ENCODE assay signal across 21 cellular contexts in the genomic region with DNA sequence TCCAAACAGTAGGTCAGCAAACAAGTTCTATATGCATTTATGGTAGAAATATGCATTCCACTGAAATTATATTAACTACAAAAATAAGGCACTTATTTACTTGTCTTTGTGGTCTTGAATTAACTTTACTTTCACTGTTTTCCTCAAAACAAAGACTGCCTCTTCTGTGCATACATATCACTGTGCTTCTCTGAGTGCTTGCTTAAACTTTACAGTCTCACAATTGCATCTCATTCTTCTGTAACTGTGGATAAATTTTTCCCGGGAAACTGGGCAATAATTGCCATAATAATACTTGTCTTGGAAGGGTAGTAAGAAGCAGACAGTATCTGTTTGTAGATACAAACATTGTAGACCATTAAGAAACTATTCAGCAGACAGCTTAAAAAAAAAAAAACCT. TPM values are rescaled to one million over a fixed set of nuclear protein-coding genes. Genes with fewer than 3 reads are reported as not detected.
A peak's percentile ranks its signal among the peaks of the same experiment; 100 is the strongest.
DNase-seq lines count a peak whose midpoint lies in the region; ATAC-seq and TF ChIP-seq lines count a peak whose summit lies in the region.
"Had no signal": no experiment of that assay in that cellular context is flagged by ENCODE, and none has a peak within 500 bp of the region (broad histone marks: within the 10 kb centered on the region; RNA-seq: fewer than 3 reads in every experiment).

No MANE protein-coding gene starts in this region.

- H3K9ac ChIP-seq in BLaER1 treated with 17β-estradiol and CSF1 and Interleukin-3, amounts not matched to agents 10 nM and 100 nM: no peak overlapping the region; a peak in 1 of 22 replicates
- H3K9ac ChIP-seq in rectal smooth muscle tissue (ENCODE audit: low read length) (no peak overlapping the region), smooth muscle cell (ENCODE audit: low read depth) (no peak overlapping the region)

- peak overlapping the region in 9 of 11 experiments; percentile 42 to 87 (median 74); a peak in 14 of 22 replicates for H3K4me2 ChIP-seq in BLaER1 treated with 17β-estradiol and CSF1 and Interleukin-3, amounts not matched to agents 10 nM and 100 nM
- no peak overlapping the region for H3K4me2 ChIP-seq in smooth muscle cell

- no peak overlapping the region for H3K27ac Mint-ChIP-seq in activated CD4-positive, alpha-beta memory T cell treated with anti-CD3 and anti-CD28 coated beads, Interleukin-2, amount 10 ng/mL, durations not matched to agents 7 days and 5 days
- H3K27ac Mint-ChIP-seq: activated B cell treated with CpG ODN at 0.5 μM for 24 hours, IgD-negative memory B cell had no signal

- POLR2A ChIA-PET in activated CD4-positive, alpha-beta memory T cell treated with anti-CD3 and anti-CD28 coated beads, Interleukin-2, amount 10 ng/mL, durations not matched to agents 7 days and 5 days (lab: Charles Lee): no interaction called here

- H3K79me2 ChIP-seq in smooth muscle cell (ENCODE audit: low read depth): peaks cover 37% of the 10 kb centered on the region

- H3K36me3 ChIP-seq in BLaER1 treated with 17β-estradiol and CSF1 and Interleukin-3, amounts not matched to agents 10 nM and 100 nM: peaks cover 8 to 53% (median 27%) of the 10 kb centered on the region in 11 experiments; a peak in 20 of 22 replicates
- peaks cover 0 to 11% of the 10 kb centered on the region in 2 donors for H3K36me3 ChIP-seq in ascending aorta
- peaks cover 10% of the 10 kb centered on the region for H3K36me3 ChIP-seq in rectal smooth muscle tissue (ENCODE audit: control insufficient read depth, insufficient read depth, low read length)
- H3K36me3 ChIP-seq in smooth muscle cell (ENCODE audit: low read depth): peaks cover 7% of the 10 kb centered on the region
- H3K36me3 ChIP-seq: neutrophil had no signal

- intact Hi-C loops in ascending aorta (cut with DNase I): no loop called here

- CTCF ChIA-PET in activated CD4-positive, alpha-beta memory T cell treated with anti-CD3 and anti-CD28 coated beads, Interleukin-2, amount 10 ng/mL, durations not matched to agents 7 days and 5 days (lab: Charles Lee): no interaction called here

- WGBS in smooth muscle cell (ENCODE audit: low lambda C conversion rate): 77% methylated on average over 1 of the region's 1 CpG

- no peak overlapping the region for H2AFZ ChIP-seq in smooth muscle cell (ENCODE audit: low read depth)

- ATAC-seq in GM18909 (IDR thresholded peaks at IDR 0.05; ENCODE audit: poor library complexity, unreplicated experiment): no peak

- DNase-seq in ascending aorta (ENCODE audit: low spot score in 2 of 2): no peak
- peak; percentile 54 for DNase-seq in globus pallidus (ENCODE audit: low spot score)
- no peak for DNase-seq in smooth muscle cell (lab: John Stamatoyannopoulos, UW; ENCODE audit: unreplicated experiment)
- no peak for DNase-seq in NCI-H2171 (lab: John Stamatoyannopoulos, UW)
- no peak for DNase-seq in activated CD4-positive, alpha-beta memory T cell treated with anti-CD3 and anti-CD28 coated beads, Interleukin-2, amount 10 ng/mL, durations not matched to agents 7 days and 5 days
- DNase-seq: activated B cell treated with CpG ODN at 0.5 μM for 24 hours; activated naive CD4-positive, alpha-beta T cell treated with Interleukin-2 at 50 U/mL for 16 hours; BE2C; cortex of kidney; endodermal cell; H7; kidney glomerular epithelial cell; NCI-H1092; NCI-H187; Peyer's patch; SJCRH30 had no signal

- TF ChIP-seq CTCF in ascending aorta (IDR thresholded peaks at IDR 0.05) (no peak), smooth muscle cell (IDR thresholded peaks at IDR 0.05; ENCODE audit: borderline replicate concordance, insufficient read depth, poor library complexity, severe bottlenecking) (no peak)

- no peaks in the 10 kb centered on the region for H3F3A ChIP-seq in smooth muscle cell (ENCODE audit: low read depth)

- H3K4me1 Mint-ChIP-seq in activated CD4-positive, alpha-beta memory T cell treated with anti-CD3 and anti-CD28 coated beads, Interleukin-2, amount 10 ng/mL, durations not matched to agents 7 days and 5 days: peaks cover 9% of the 10 kb centered on the region

- H3K4me1 ChIP-seq in BLaER1 treated with 17β-estradiol and CSF1 and Interleukin-3, amounts not matched to agents 10 nM and 100 nM: peaks cover 61 to 100% (median 96%) of the 10 kb centered on the region in 10 experiments
- H3K4me1 ChIP-seq in ascending aorta (peaks cover 9 to 24% of the 10 kb centered on the region in 2 donors), rectal smooth muscle tissue (ENCODE audit: control insufficient read depth, insufficient read depth, low read length) (peaks cover 25% of the 10 kb centered on the region), smooth muscle cell (ENCODE audit: low read depth) (peaks cover 4% of the 10 kb centered on the region)

- H3K27ac ChIP-seq in BLaER1 treated with 17β-estradiol and CSF1 and Interleukin-3, amounts not matched to agents 10 nM and 100 nM: peak overlapping the region in 4 of 11 experiments; percentile 40 to 55 (median 46); a peak in 5 of 22 replicates
- peak overlapping the region; percentile 47 to 75 for H3K27ac ChIP-seq in ascending aorta
- H3K27ac ChIP-seq in rectal smooth muscle tissue (ENCODE audit: low read depth, low read length): peak overlapping the region; percentile 38
- no peak overlapping the region for H3K27ac ChIP-seq in smooth muscle cell (ENCODE audit: low read depth)
- H3K27ac ChIP-seq: neutrophil, SJCRH30 had no signal

- no peak overlapping the region for H3K4me3 Mint-ChIP-seq in activated CD4-positive, alpha-beta memory T cell treated with anti-CD3 and anti-CD28 coated beads, Interleukin-2, amount 10 ng/mL, durations not matched to agents 7 days and 5 days
- H3K4me3 Mint-ChIP-seq: activated B cell treated with CpG ODN at 0.5 μM for 24 hours, endodermal cell had no signal

- H3K9me3 Mint-ChIP-seq in activated CD4-positive, alpha-beta memory T cell treated with anti-CD3 and anti-CD28 coated beads, Interleukin-2, amount 10 ng/mL, durations not matched to agents 7 days and 5 days: no peaks in the 10 kb centered on the region
- H3K9me3 Mint-ChIP-seq: activated B cell treated with CpG ODN at 0.5 μM for 24 hours, endodermal cell had no signal

- no peak overlapping the region for H3K4me3 ChIP-seq in BLaER1 treated with 17β-estradiol and CSF1 and Interleukin-3, amounts not matched to agents 10 nM and 100 nM
- H3K4me3 ChIP-seq in ascending aorta: peak overlapping the region in 1 of 2 donors; percentile 50
- no peak overlapping the region for H3K4me3 ChIP-seq in rectal smooth muscle tissue (ENCODE audit: low read length)
- no peak overlapping the region for H3K4me3 ChIP-seq in smooth muscle cell
- H3K4me3 ChIP-seq: Peyer's patch, SJCRH30 had no signal

- H3K27me3 ChIP-seq in BLaER1 treated with 17β-estradiol and CSF1 and Interleukin-3, amounts not matched to agents 10 nM and 100 nM: no peaks in the 10 kb centered on the region
- H3K27me3 ChIP-seq in ascending aorta (no peaks in the 10 kb centered on the region), rectal smooth muscle tissue (ENCODE audit: control insufficient read depth, insufficient read depth, low read length) (no peaks in the 10 kb centered on the region), smooth muscle cell (ENCODE audit: low read depth) (no peaks in the 10 kb centered on the region)
- H3K27me3 ChIP-seq: BE2C, Peyer's patch, SJCRH30 had no signal

- peaks cover 0 to 98% (median 22%) of the 10 kb centered on the region in 11 experiments; a peak in 16 of 22 replicates for H4K20me1 ChIP-seq in BLaER1 treated with 17β-estradiol and CSF1 and Interleukin-3, amounts not matched to agents 10 nM and 100 nM
- H4K20me1 ChIP-seq in smooth muscle cell (ENCODE audit: low read depth): peaks cover 4% of the 10 kb centered on the region

- no peaks in the 10 kb centered on the region for H3K9me3 ChIP-seq in BLaER1 treated with 17β-estradiol and CSF1 and Interleukin-3, amounts not matched to agents 10 nM and 100 nM (replicated peaks in 1 of 11)
- no peaks in the 10 kb centered on the region for H3K9me3 ChIP-seq in ascending aorta
- no peaks in the 10 kb centered on the region for H3K9me3 ChIP-seq in smooth muscle cell (replicated peaks; ENCODE audit: low read depth)
- H3K9me3 ChIP-seq: BE2C, neutrophil, Peyer's patch, SJCRH30 had no signal

- peaks cover 41% of the 10 kb centered on the region for H3K27me3 Mint-ChIP-seq in activated CD4-positive, alpha-beta memory T cell treated with anti-CD3 and anti-CD28 coated beads, Interleukin-2, amount 10 ng/mL, durations not matched to agents 7 days and 5 days

- H3K36me3 Mint-ChIP-seq in activated CD4-positive, alpha-beta memory T cell treated with anti-CD3 and anti-CD28 coated beads, Interleukin-2, amount 10 ng/mL, durations not matched to agents 7 days and 5 days (ENCODE audit: low read depth): no peaks in the 10 kb centered on the region

RNA-seq across cellular contexts. Expression of gene EFNB2, which starts 38.4 kb away (rescaled TPM):
- 38.0 TPM for total RNA-seq in ascending aorta
- total RNA-seq in smooth muscle cell: 35.0 and 42.0 TPM in 2 replicates
- polyA plus RNA-seq in smooth muscle cell: 15.5 and 38.8 TPM in 2 replicates
- total RNA-seq in activated CD4-positive, alpha-beta memory T cell treated with anti-CD3 and anti-CD28 coated beads, Interleukin-2, amount 10 ng/mL, durations not matched to agents 7 days and 5 days: under 1 TPM; 0.13 TPM

Comparison
In these comparisons a context has a peak if more than half of its experiments do, and no peak if none do; other contexts are left out.
1. RNA of gene EFNB2, which starts 38.4 kb away (total RNA-seq): 35.0 to 42.0 TPM in smooth muscle cell and 38.0 TPM in ascending aorta (single experiment); 0.13 TPM in activated CD4-positive, alpha-beta memory T cell treated with anti-CD3 and anti-CD28 coated beads, Interleukin-2, amount 10 ng/mL, durations not matched to agents 7 days and 5 days; every median in the first group is over 10 times any median in the second.